Comparison of ENCODE assay signal across 1 cellular context in the genomic region with DNA sequence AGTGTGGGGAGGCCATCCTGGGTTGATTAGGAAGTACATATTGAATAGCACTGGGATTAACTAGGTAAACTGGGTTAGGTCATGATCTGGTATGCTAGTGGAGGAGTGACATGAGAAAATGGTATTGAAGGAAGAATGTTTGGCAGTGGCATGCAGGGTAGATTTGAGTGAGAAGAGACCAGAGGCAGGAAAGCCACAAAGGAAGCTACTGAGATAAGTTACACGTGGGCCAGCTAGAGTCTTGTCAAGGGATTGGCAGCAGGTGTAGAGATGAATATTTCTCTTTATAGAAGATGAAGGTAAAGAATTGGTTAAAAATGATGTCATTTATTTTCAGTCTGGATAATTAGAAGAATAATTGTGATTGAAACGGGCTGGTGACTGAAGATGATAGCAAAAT.
A peak's percentile ranks its signal among the peaks of the same experiment; 100 is the strongest.
TF ChIP-seq lines count a peak whose summit lies in the region.

No MANE protein-coding gene starts in this region.

TF ChIP-seq in HepG2, 621 proteins besides CTCF, POLR2A, EP300 and RAD21:
- no peak for TF ChIP-seq ZSCAN25 (CRISPR knock-in tag; IDR thresholded peaks at IDR 0.05)
- TF ChIP-seq ZNF790 (CRISPR knock-in tag; IDR thresholded peaks at IDR 0.05; ENCODE audit: borderline replicate concordance), result no peak
- no peak for TF ChIP-seq PHF8 (CRISPR knock-in tag; IDR thresholded peaks at IDR 0.05)
- TF ChIP-seq, protein P1, sequence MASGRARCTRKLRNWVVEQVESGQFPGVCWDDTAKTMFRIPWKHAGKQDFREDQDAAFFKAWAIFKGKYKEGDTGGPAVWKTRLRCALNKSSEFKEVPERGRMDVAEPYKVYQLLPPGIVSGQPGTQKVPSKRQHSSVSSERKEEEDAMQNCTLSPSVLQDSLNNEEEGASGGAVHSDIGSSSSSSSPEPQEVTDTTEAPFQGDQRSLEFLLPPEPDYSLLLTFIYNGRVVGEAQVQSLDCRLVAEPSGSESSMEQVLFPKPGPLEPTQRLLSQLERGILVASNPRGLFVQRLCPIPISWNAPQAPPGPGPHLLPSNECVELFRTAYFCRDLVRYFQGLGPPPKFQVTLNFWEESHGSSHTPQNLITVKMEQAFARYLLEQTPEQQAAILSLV (CRISPR knock-in tag; IDR thresholded peaks at IDR 0.05; ENCODE audit: borderline replicate concordance), result no peak
- no peak for TF ChIP-seq POGZ (CRISPR knock-in tag; IDR thresholded peaks at IDR 0.05)
- peak; percentile 83 for TF ChIP-seq ATF7 (IDR thresholded peaks at IDR 0.05)
- no peak for TF ChIP-seq ATF7 (CRISPR knock-in tag; IDR thresholded peaks at IDR 0.05)
- TF ChIP-seq ZNF569 (CRISPR knock-in tag; IDR thresholded peaks at IDR 0.05; ENCODE audit: borderline replicate concordance), result no peak
- TF ChIP-seq YY1 (IDR thresholded peaks at IDR 0.05; ENCODE audit: insufficient read depth, insufficient replicate concordance, low read depth, low read length), result no peak
- TF ChIP-seq KDM1A (CRISPR knock-in tag; IDR thresholded peaks at IDR 0.05), result no peak
